21 cellular contexts compared by ENCODE assay signal in the genomic region with DNA sequence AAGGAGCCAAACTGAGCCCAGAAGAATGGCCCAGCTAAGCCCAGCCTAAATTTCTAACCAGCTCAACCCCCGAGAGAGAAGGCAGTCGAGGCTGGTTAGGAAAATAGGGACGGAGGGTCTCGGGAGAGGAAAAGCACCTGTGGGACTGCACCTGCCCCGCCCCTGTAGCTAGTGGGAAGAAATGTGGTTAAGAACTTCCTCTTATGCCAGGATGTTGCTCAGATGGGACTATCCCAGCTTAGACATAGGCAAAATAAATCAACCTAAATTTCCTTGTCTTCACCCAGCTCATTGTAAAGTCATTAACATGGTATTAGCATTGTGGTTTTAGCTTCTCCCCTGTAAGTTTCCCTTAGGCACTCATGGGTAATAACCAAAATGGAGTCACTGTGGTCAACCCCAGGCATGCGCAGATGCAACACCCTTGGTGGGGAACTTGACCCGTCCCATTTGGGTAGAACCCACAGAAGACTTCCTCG.
DNase-seq lines count a peak whose midpoint lies in the region; ATAC-seq, FAIRE-seq and TF ChIP-seq lines count a peak whose summit lies in the region.
"Had no signal": no experiment of that assay in that cellular context is flagged by ENCODE, and none has a peak within 500 bp of the region (broad histone marks: within the 10 kb centered on the region; RNA-seq: fewer than 3 reads in every experiment).

No MANE protein-coding gene starts in this region.

- no peak for FAIRE-seq in kidney (lab: Jason Lieb, UNC)
- FAIRE-seq: frontal cortex had no signal

- H3K36me3 ChIP-seq in osteoblast (ENCODE audit: insufficient read depth, low read length) (no peaks in the 10 kb centered on the region), kidney (ENCODE audit: control insufficient read depth in 1 of 2, insufficient read depth in 2 of 2, low read length in 2 of 2) (no peaks in the 10 kb centered on the region)
- H3K36me3 ChIP-seq: thoracic aorta had no signal

- DNase-seq in SKM-1 treated with dmso at 0.1 percent for 144 hours (lab: John Stamatoyannopoulos, UW; ENCODE audit: unreplicated experiment) = peak; percentile 64
- DNase-seq in SKM-1 (lab: John Stamatoyannopoulos, UW; ENCODE audit: unreplicated experiment) = no peak
- DNase-seq in NOMO-1 (lab: John Stamatoyannopoulos, UW; ENCODE audit: unreplicated experiment in 2 of 2) = peak; percentile 17 to 44
- DNase-seq in activated naive CD8-positive, alpha-beta T cell treated with anti-CD3 and anti-CD28 coated beads, Interleukin-2, amount 10 ng/mL, durations not matched to agents 7 days and 5 days = peak; percentile 49
- DNase-seq in osteoblast (ENCODE audit: insufficient read length, low spot score, missing footprints) = peak; percentile 65
- DNase-seq in kidney = no peak
- no peak for DNase-seq in posterior vena cava (ENCODE audit: low spot score)
- DNase-seq: activated CD4-positive, alpha-beta T cell treated with anti-CD3 and anti-CD28 coated beads for 4 hours; activated T-cell treated with anti-CD3 and anti-CD28 coated beads, Interleukin-2, amount 50 U/mL, for 72 hours; aorta; GOT3; NCI-H2029 treated with DMSO at 0.1 percent for 48 hours; NCI-H526; retina had no signal

- peaks cover 29% of the 10 kb centered on the region for H3K9me3 Mint-ChIP-seq in activated naive CD8-positive, alpha-beta T cell treated with anti-CD3 and anti-CD28 coated beads, Interleukin-2, amount 10 ng/mL, durations not matched to agents 7 days and 5 days

- peak overlapping the region; percentile 54 for H3K4me3 Mint-ChIP-seq in activated naive CD8-positive, alpha-beta T cell treated with anti-CD3 and anti-CD28 coated beads, Interleukin-2, amount 10 ng/mL, durations not matched to agents 7 days and 5 days
- H3K4me3 Mint-ChIP-seq: neural crest cell; T-helper 1 cell treated with Interleukin-12 subunit alpha and Interleukin-12 subunit beta and Interleukin-4 antibody, amounts not matched to agents 30 μg/mL and 1 μg/mL, for 36 hours had no signal

- ATAC-seq in activated naive CD8-positive, alpha-beta T cell treated with anti-CD3 and anti-CD28 coated beads, Interleukin-2, amount 10 ng/mL, durations not matched to agents 7 days and 5 days (ENCODE audit: low read depth) = peak; percentile 63
- no peak for ATAC-seq in HG03039 (IDR thresholded peaks at IDR 0.05; ENCODE audit: unreplicated experiment)
- ATAC-seq: activated T-cell treated with anti-CD3 and anti-CD28 coated beads, Interleukin-2, amount 50 U/mL, for 72 hours had no signal

- H3K36me3 Mint-ChIP-seq in activated naive CD8-positive, alpha-beta T cell treated with anti-CD3 and anti-CD28 coated beads, Interleukin-2, amount 10 ng/mL, durations not matched to agents 7 days and 5 days = peaks cover 27% of the 10 kb centered on the region

- H3K79me2 ChIP-seq in osteoblast (ENCODE audit: insufficient read depth, low read length) = peaks cover 32% of the 10 kb centered on the region

- H3K9me3 ChIP-seq in osteoblast (ENCODE audit: low read depth, low read length) (peaks cover 2% of the 10 kb centered on the region), kidney (ENCODE audit: control insufficient read depth in 1 of 2, low read length in 2 of 2) (no peaks in the 10 kb centered on the region)
- H3K9me3 ChIP-seq: thoracic aorta had no signal

- intact Hi-C loops in kidney (cut with DNase I) (no loop called here), posterior vena cava (cut with DNase I) (no loop called here)

- no peak overlapping the region for H2AFZ ChIP-seq in osteoblast (ENCODE audit: low read length)

- peaks cover 24% of the 10 kb centered on the region for H3K4me1 Mint-ChIP-seq in activated naive CD8-positive, alpha-beta T cell treated with anti-CD3 and anti-CD28 coated beads, Interleukin-2, amount 10 ng/mL, durations not matched to agents 7 days and 5 days

- no peak for TF ChIP-seq CTCF in osteoblast (IDR thresholded peaks at IDR 0.05; ENCODE audit: extremely low read depth, low read depth, low read length)
- TF ChIP-seq CTCF in kidney (IDR thresholded peaks at IDR 0.05; ENCODE audit: borderline replicate concordance, extremely low read depth, insufficient read depth) = no peak

- POLR2A ChIA-PET in activated naive CD8-positive, alpha-beta T cell treated with anti-CD3 and anti-CD28 coated beads, Interleukin-2, amount 10 ng/mL, durations not matched to agents 7 days and 5 days (lab: Charles Lee) = interaction anchor here (0.8 to 1.2 kb wide), 2 partner anchors 87 to 159 kb away, joined by 4 to 9 read pairs; a partner anchor contains a TSS

- no peak overlapping the region for H3K9ac ChIP-seq in kidney (ENCODE audit: low read length in 2 of 2)

- H3K27me3 ChIP-seq in osteoblast (ENCODE audit: insufficient read depth, low read length) = no peaks in the 10 kb centered on the region

- H3K4me1 ChIP-seq in osteoblast (ENCODE audit: insufficient read depth, low read length) = peaks cover 3% of the 10 kb centered on the region
- no peaks in the 10 kb centered on the region for H3K4me1 ChIP-seq in kidney (ENCODE audit: control insufficient read depth in 1 of 2, insufficient read depth in 1 of 2, low read depth in 1 of 2, low read length in 2 of 2)

- no peaks in the 10 kb centered on the region for H3K27me3 Mint-ChIP-seq in activated naive CD8-positive, alpha-beta T cell treated with anti-CD3 and anti-CD28 coated beads, Interleukin-2, amount 10 ng/mL, durations not matched to agents 7 days and 5 days

- H3K27ac Mint-ChIP-seq in activated naive CD8-positive, alpha-beta T cell treated with anti-CD3 and anti-CD28 coated beads, Interleukin-2, amount 10 ng/mL, durations not matched to agents 7 days and 5 days = peak overlapping the region; percentile 72
- H3K27ac Mint-ChIP-seq: T-helper 1 cell treated with Interleukin-12 subunit alpha and Interleukin-12 subunit beta and Interleukin-4 antibody, amounts not matched to agents 30 μg/mL and 1 μg/mL, for 36 hours had no signal

- H4K20me1 ChIP-seq in osteoblast (ENCODE audit: insufficient read depth, low read length) = no peaks in the 10 kb centered on the region

- no peak overlapping the region for H3K4me2 ChIP-seq in osteoblast (ENCODE audit: insufficient read depth, low read length)

- H3K4me3 ChIP-seq in osteoblast (ENCODE audit: insufficient read depth, low read length) (no peak overlapping the region), kidney (ENCODE audit: low read length in 2 of 2) (no peak overlapping the region)
- H3K4me3 ChIP-seq: thoracic aorta had no signal

- H3K27ac ChIP-seq in osteoblast (ENCODE audit: low read depth, low read length) (no peak overlapping the region), kidney (ENCODE audit: low read depth in 2 of 2, low read length in 2 of 2) (no peak overlapping the region)
- H3K27ac ChIP-seq: 22Rv1, C4-2B, thoracic aorta had no signal

Comparison
In these comparisons a context has a peak if more than half of its experiments do, and no peak if none do; other contexts are left out.
1. DNase-seq: peak in SKM-1 treated with dmso at 0.1 percent for 144 hours (single experiment), NOMO-1 (2 of 2), activated naive CD8-positive, alpha-beta T cell treated with anti-CD3 and anti-CD28 coated beads, Interleukin-2, amount 10 ng/mL, durations not matched to agents 7 days and 5 days (single experiment) and osteoblast (single experiment); none in SKM-1 (single experiment), kidney (single experiment) and posterior vena cava (single experiment).